In the genomic region with DNA sequence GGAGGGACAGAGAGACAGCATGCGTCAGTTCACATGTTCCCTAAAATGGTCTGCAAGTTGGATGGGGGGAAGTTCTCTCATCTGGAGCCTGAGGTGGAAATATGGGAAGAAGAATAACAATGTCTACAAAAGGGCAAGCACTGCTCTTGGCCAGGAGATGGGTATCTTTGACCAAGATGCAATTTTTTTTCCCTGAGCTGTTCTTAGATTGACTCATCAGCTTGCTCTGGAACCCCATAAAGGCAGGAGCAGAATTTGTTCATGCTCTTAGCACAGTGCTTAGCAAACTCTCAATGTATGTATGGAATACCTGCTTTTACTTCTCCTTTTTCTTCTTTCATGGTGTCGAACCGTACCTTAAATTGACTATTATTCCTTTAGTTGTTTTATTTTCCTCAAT, we compare ENCODE assay signal across 11 cellular contexts.
DNase-seq lines count a peak whose midpoint lies in the region; ATAC-seq and TF ChIP-seq lines count a peak whose summit lies in the region.
"Had no signal": no experiment of that assay in that cellular context is flagged by ENCODE, and none has a peak within 500 bp of the region (broad histone marks: within the 10 kb centered on the region; RNA-seq: fewer than 3 reads in every experiment).

No MANE protein-coding gene starts in this region.

- no peak overlapping the region for H3K4me3 ChIP-seq in uterus

- peak; percentile 43 for ATAC-seq in GM19455 (IDR thresholded peaks at IDR 0.05; ENCODE audit: unreplicated experiment)
- ATAC-seq in HG03064 (IDR thresholded peaks at IDR 0.05; ENCODE audit: low read depth, unreplicated experiment) = peak; percentile 45
- ATAC-seq: activated CD8-positive, alpha-beta T cell treated with anti-CD3 and anti-CD28 coated beads, Interleukin-2, amount 10 ng/mL, durations not matched to agents 7 days and 5 days had no signal

- no peak overlapping the region for H3K27ac ChIP-seq in uterus

- no peak for TF ChIP-seq CTCF in uterus (IDR thresholded peaks at IDR 0.05)

- TF ChIP-seq POLR2A in uterus (IDR thresholded peaks at IDR 0.05) = no peak

- H3K36me3 ChIP-seq in uterus = no peaks in the 10 kb centered on the region

- intact Hi-C loops in uterus (cut with DNase I; ENCODE audit: low total_unique reads) = no loop called here

- DNase-seq in GM03348 (ENCODE audit: low spot score) = peak; percentile 22
- peak; percentile 27 for DNase-seq in amniotic stem cell (lab: John Stamatoyannopoulos, UW)
- DNase-seq in middle frontal gyrus (ENCODE audit: extremely low spot score, low spot score) = no peak
- no peak for DNase-seq in uterus
- DNase-seq in NCI-H446 treated with DMSO at 0.1 percent for 48 hours (lab: John Stamatoyannopoulos, UW) = no peak
- DNase-seq in NCI-H82 (lab: John Stamatoyannopoulos, UW) = no peak
- DNase-seq: activated CD8-positive, alpha-beta T cell treated with anti-CD3 and anti-CD28 coated beads, Interleukin-2, amount 10 ng/mL, durations not matched to agents 7 days and 5 days; central memory CD4-positive, alpha-beta T cell; NCI-H1048 had no signal

- H3K9me3 ChIP-seq in uterus = no peaks in the 10 kb centered on the region

- H3K4me1 ChIP-seq in uterus = no peaks in the 10 kb centered on the region

- no peaks in the 10 kb centered on the region for H3K27me3 ChIP-seq in uterus

Comparison
In these comparisons a context has a peak if more than half of its experiments do, and no peak if none do; other contexts are left out.
1. DNase-seq: peak in GM03348 (single experiment) and amniotic stem cell (single experiment); none in middle frontal gyrus (single experiment), uterus (0 of 2), NCI-H446 treated with DMSO at 0.1 percent for 48 hours (single experiment) and NCI-H82 (single experiment).